ENCODE assay signal across 12 cellular contexts in the genomic region with DNA sequence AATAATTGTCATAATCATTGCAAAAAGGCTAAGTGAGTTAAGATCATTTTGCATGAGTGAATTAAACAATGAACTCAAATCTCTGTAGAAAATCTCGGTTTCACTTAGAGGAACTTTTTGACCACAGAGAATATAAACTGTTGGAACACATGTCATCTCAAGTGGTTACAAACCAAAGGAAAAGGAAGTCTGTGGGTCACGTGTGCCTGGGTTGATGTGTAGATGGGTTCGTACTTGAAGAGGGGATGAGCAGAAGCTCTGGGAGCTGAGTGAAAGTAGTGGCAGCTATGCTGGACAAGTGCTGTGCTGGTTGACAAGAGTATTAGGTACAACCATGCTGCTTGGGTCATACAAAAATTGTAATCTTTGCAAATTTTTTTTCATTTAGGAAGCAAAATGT. TPM values are rescaled to one million over a fixed set of nuclear protein-coding genes. Genes with fewer than 3 reads are reported as not detected.
DNase-seq lines count a peak whose midpoint lies in the region; ATAC-seq and TF ChIP-seq lines count a peak whose summit lies in the region.
"Had no signal": no experiment of that assay in that cellular context is flagged by ENCODE, and none has a peak within 500 bp of the region (broad histone marks: within the 10 kb centered on the region; RNA-seq: fewer than 3 reads in every experiment).

No MANE protein-coding gene starts in this region.

- H3K18ac ChIP-seq in mesendoderm (ENCODE audit: low read length) = no peak overlapping the region

- no peak overlapping the region for H4K5ac ChIP-seq in mesendoderm (ENCODE audit: low read length)

- WGBS in mesendoderm (ENCODE audit: extremely low coverage, insufficient coverage, low lambda C conversion rate) = no CpG with 5 or more reads among the region's 3 CpGs

- no peak overlapping the region for H2AK5ac ChIP-seq in mesendoderm (ENCODE audit: low read length)

- peaks cover 5% of the 10 kb centered on the region for H3K36me3 ChIP-seq in mesendoderm (ENCODE audit: control insufficient read depth, insufficient read depth, low read length)
- H3K36me3 ChIP-seq: uterus had no signal

- no peaks in the 10 kb centered on the region for H3K27me3 ChIP-seq in mesendoderm (ENCODE audit: insufficient read depth, low read length, poor library complexity)
- H3K27me3 ChIP-seq: brain microvascular endothelial cell, uterus had no signal

- H3K9me3 Mint-ChIP-seq in central memory CD8-positive, alpha-beta T cell = no peaks in the 10 kb centered on the region
- no peaks in the 10 kb centered on the region for H3K9me3 Mint-ChIP-seq in HFFc6

- no peak overlapping the region for H2BK120ac ChIP-seq in mesendoderm (ENCODE audit: low read depth, low read length)

- no peak overlapping the region for H3K56ac ChIP-seq in mesendoderm (ENCODE audit: low read length)

- H2BK5ac ChIP-seq in mesendoderm (ENCODE audit: low read length) = no peak overlapping the region

- no peak overlapping the region for H3K27ac Mint-ChIP-seq in central memory CD8-positive, alpha-beta T cell (ENCODE audit: low read depth)
- H3K27ac Mint-ChIP-seq in HFFc6 = no peak overlapping the region

- H3K4me3 ChIP-seq in mesendoderm (ENCODE audit: low read length) = no peak overlapping the region
- H3K4me3 ChIP-seq: uterus had no signal

- H3K9ac ChIP-seq in mesendoderm (ENCODE audit: low read length) = no peak overlapping the region

- H2BK15ac ChIP-seq in mesendoderm (replicated peaks; ENCODE audit: low read depth) = no peak overlapping the region

- peak; percentile 55 for ATAC-seq in GM21528 (IDR thresholded peaks at IDR 0.05; ENCODE audit: low FRiP score, unreplicated experiment)
- ATAC-seq in central memory CD8-positive, alpha-beta T cell (replicated peaks; ENCODE audit: extremely low read depth, poor library complexity, severe bottlenecking) = peak; percentile 60

- H3K4me2 ChIP-seq in mesendoderm (ENCODE audit: low read length) = no peak overlapping the region

- no peak overlapping the region for H4K8ac ChIP-seq in mesendoderm (ENCODE audit: low read depth, low read length)

- no peak overlapping the region for H3K4ac ChIP-seq in mesendoderm (ENCODE audit: low read depth, low read length)

- peaks cover 12% of the 10 kb centered on the region for H3K79me1 ChIP-seq in mesendoderm (ENCODE audit: low read length)

- H3K27ac ChIP-seq in mesendoderm (ENCODE audit: low read depth, low read length) = no peak overlapping the region
- H3K27ac ChIP-seq: brain microvascular endothelial cell, uterus had no signal

- H3K4me3 Mint-ChIP-seq in central memory CD8-positive, alpha-beta T cell = peak overlapping the region; percentile 2
- H3K4me3 Mint-ChIP-seq in HFFc6 = no peak overlapping the region

- H3K27me3 Mint-ChIP-seq in central memory CD8-positive, alpha-beta T cell = no peaks in the 10 kb centered on the region
- no peaks in the 10 kb centered on the region for H3K27me3 Mint-ChIP-seq in HFFc6 (ENCODE audit: insufficient read depth)

- peaks cover 2% of the 10 kb centered on the region for H3K4me1 ChIP-seq in mesendoderm (ENCODE audit: control insufficient read depth, low read depth, low read length)
- H3K4me1 ChIP-seq: uterus had no signal

- H3K23ac ChIP-seq in mesendoderm (ENCODE audit: low read length) = no peak overlapping the region

- peaks cover 25% of the 10 kb centered on the region for H3K4me1 Mint-ChIP-seq in central memory CD8-positive, alpha-beta T cell
- H3K4me1 Mint-ChIP-seq in HFFc6 (ENCODE audit: low read depth) = no peaks in the 10 kb centered on the region

- no peaks in the 10 kb centered on the region for H3K79me2 ChIP-seq in mesendoderm (ENCODE audit: control insufficient read depth, insufficient read depth, low read length)

- DNase-seq in GDM1 (lab: John Stamatoyannopoulos, UW) (peak; percentile 45), MV-4-11 (lab: John Stamatoyannopoulos, UW) (peak; percentile 81), HFFc6 (no peak), NCI-H1092 (lab: John Stamatoyannopoulos, UW) (no peak), mesendoderm (no peak), GOT3 (lab: John Stamatoyannopoulos, UW) (no peak)
- no peak for DNase-seq in central memory CD8-positive, alpha-beta T cell (ENCODE audit: low spot score in 2 of 2)
- DNase-seq: brain microvascular endothelial cell, DMS 273 treated with DMSO at 0.1 percent for 48 hours, SHP77, uterus had no signal

- peaks cover 22% of the 10 kb centered on the region for H3K36me3 Mint-ChIP-seq in central memory CD8-positive, alpha-beta T cell (ENCODE audit: insufficient read depth)
- H3K36me3 Mint-ChIP-seq in HFFc6 (ENCODE audit: low read depth) = peaks cover 33% of the 10 kb centered on the region; the same call in 1 of the 2 replicates

- no peak for TF ChIP-seq CTCF in HFFc6 (IDR thresholded peaks at IDR 0.05)

RNA-seq across cellular contexts. Expression of gene GLRX3, which starts 35.0 kb away (rescaled TPM):
- total RNA-seq in HFFc6 (2021; fragmentation: NEBNext Ultra II Directional; extraction: Animal tissue kit (Norgen Biotek cat#: 25700)) = 100 to 1,000 TPM in 5 of 6 experiments, 10 to 100 TPM in 1; 96.2 to 123 (median 112) TPM
- polyA plus RNA-seq in mesendoderm (2013, experiment 1 of 2) = 226 TPM
- polyA plus RNA-seq in mesendoderm (2013, experiment 2 of 2) = 225 TPM

Comparison
In these comparisons a context has a peak if more than half of its experiments do, and no peak if none do; other contexts are left out.
1. DNase-seq: peak in GDM1 (single experiment) and MV-4-11 (single experiment); none in central memory CD8-positive, alpha-beta T cell (0 of 2), HFFc6 (single experiment), NCI-H1092 (single experiment), mesendoderm (single experiment) and GOT3 (single experiment).